Comparison of ENCODE assay signal across 19 cellular contexts in the genomic region with DNA sequence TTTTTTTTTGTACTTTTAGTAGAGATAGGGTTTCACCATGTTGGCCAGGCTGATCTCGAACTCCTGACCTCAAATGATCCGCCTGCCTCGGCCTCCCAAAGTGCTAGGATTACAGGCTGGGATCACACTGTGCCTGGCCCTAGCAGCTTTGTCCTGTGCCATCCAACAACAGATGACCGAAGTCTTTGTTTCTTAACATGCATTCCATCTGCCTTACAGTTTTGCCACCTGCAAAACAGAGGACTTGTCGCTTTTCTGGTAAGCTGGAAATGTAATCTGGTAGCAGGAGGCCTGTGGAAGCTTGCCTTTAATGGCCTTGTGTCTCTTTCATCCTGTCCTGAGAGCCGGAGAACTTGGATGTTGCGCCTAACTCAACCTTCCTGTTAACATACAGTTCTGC.
"Had no signal": no experiment of that assay in that cellular context is flagged by ENCODE, and none has a peak within 500 bp of the region (broad histone marks: within the 10 kb centered on the region; RNA-seq: fewer than 3 reads in every experiment).

No MANE protein-coding gene starts in this region.

- H3K27me3 ChIP-seq: esophagus squamous epithelium, right atrium auricular region, suprapubic skin had no signal

- DNase-seq: dermis blood vessel endothelial cell; effector memory CD4-positive, alpha-beta T cell; esophagus squamous epithelium; foreskin melanocyte; hypothalamus; left ventricle myocardium superior; lower lobe of right lung; natural killer cell; nucleus accumbens; spleen; stimulated activated CD4-positive, alpha-beta T cell treated with anti-CD3 and anti-CD28 coated beads, Interleukin-2, amount 100 ng/mL, for 48 hours; stimulated activated naive B cell treated with anti-CD40 and anti-IgM and Interleukin-4, amounts not matched to agents 10 μg/mL and 1 μg/mL and 100 μg/mL, for 72 hours had no signal

- FAIRE-seq: endothelial cell of umbilical vein, keratinocyte had no signal

- H3K4me3 ChIP-seq: coronary artery, esophagus squamous epithelium, lower lobe of right lung, prostate gland, right atrium auricular region, spleen, suprapubic skin had no signal

- H3K9me3 ChIP-seq: esophagus squamous epithelium, lower lobe of right lung, prostate gland, right atrium auricular region, spleen, suprapubic skin had no signal

- H3K27ac ChIP-seq: coronary artery, esophagus squamous epithelium, lower lobe of right lung, right atrium auricular region, spleen, suprapubic skin had no signal

- ATAC-seq: left ventricle myocardium superior; lower lobe of right lung; natural killer cell; sciatic nerve; stimulated activated naive B cell treated with anti-CD40 and anti-IgM and Interleukin-4, amounts not matched to agents 10 μg/mL and 1 μg/mL and 100 μg/mL, for 72 hours had no signal
